ENCODE assay signal across 8 cellular contexts in the genomic region with DNA sequence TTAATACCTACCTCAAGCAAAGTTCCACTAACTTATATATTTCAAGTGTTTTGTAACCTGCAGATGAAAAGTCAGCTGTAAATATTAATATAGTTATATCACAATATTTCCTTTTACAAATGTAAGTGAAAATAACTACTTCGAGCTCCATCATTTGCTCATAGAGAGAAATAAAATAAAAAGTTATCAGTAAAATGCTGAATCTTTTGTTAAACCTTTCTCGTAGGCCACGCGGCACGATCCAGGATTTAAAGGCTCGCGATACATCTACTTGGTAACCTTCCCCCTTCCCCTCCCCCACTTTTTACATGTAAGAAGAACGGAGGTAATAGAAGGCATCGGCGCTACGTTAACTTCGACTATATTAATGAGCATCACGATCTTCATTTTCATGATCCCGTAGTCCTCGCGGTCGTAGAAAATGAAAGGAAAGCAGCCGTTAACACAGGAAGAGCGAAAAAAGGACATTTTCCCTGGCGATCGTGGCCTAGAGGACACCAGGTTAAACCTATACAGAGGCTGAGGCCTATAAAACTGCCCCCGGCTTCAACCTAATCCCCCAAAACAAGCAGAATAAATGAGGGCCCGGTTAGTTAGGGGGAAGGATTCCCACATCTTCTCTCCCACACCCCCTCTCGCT. TPM values are rescaled to one million over a fixed set of nuclear protein-coding genes. Genes with fewer than 3 reads are reported as not detected.
DNase-seq lines count a peak whose midpoint lies in the region; ATAC-seq and TF ChIP-seq lines count a peak whose summit lies in the region.

No MANE protein-coding gene starts in this region.

- DNase-seq in NCI-H748 treated with DMSO at 0.1 percent for 48 hours (lab: John Stamatoyannopoulos, UW) (peak; percentile 33), amniotic epithelial cell (ENCODE audit: low read depth) (peak; percentile 75)

- H2AFZ ChIP-seq in ACC112 (ENCODE audit: low read length, unreplicated experiment): no peak overlapping the region

- peak overlapping the region; percentile 93 for H3K4me3 ChIP-seq in ACC112 (ENCODE audit: low read depth, low read length)
- peak overlapping the region; percentile 75 for H3K4me3 ChIP-seq in GM12875 (ENCODE audit: low read depth, low read length)
- H3K4me3 ChIP-seq in iPS-11a (ENCODE audit: low read depth, low read length): peak overlapping the region; percentile 99
- H3K4me3 ChIP-seq in skeletal muscle tissue (ENCODE audit: low read length in 3 of 3): peak overlapping the region; percentile 92 to 98 (median 93)

- ATAC-seq in GM21619 (IDR thresholded peaks at IDR 0.05; ENCODE audit: unreplicated experiment) (no peak), HG03378 (IDR thresholded peaks at IDR 0.05; ENCODE audit: unreplicated experiment) (no peak)

- no peaks in the 10 kb centered on the region for H3K27me3 ChIP-seq in ACC112 (ENCODE audit: insufficient read depth, low read length)
- no peaks in the 10 kb centered on the region for H3K27me3 ChIP-seq in skeletal muscle tissue (ENCODE audit: control insufficient read depth in 3 of 3, insufficient read depth in 3 of 3, low read length in 3 of 3)

- H3K27ac ChIP-seq in ACC112 (ENCODE audit: low read depth, low read length) (peak overlapping the region; percentile 77), skeletal muscle tissue (ENCODE audit: low read depth, low read length) (peak overlapping the region; percentile 99)

- no peak for TF ChIP-seq CTCF in GM12875 (IDR thresholded peaks at IDR 0.05; ENCODE audit: borderline replicate concordance, insufficient read depth, low read depth, low read length)

- peak overlapping the region; percentile 99 to 100 (median 100) for H3K9ac ChIP-seq in skeletal muscle tissue (ENCODE audit: low read depth in 1 of 3, low read length in 3 of 3)

- peaks cover 54% of the 10 kb centered on the region for H3K79me2 ChIP-seq in ACC112 (ENCODE audit: control insufficient read depth, insufficient read depth, low read length, unreplicated experiment)

- no peaks in the 10 kb centered on the region for H3K9me3 ChIP-seq in skeletal muscle tissue (ENCODE audit: control insufficient read depth in 3 of 3, low read length in 3 of 3)

- H3K4me1 ChIP-seq in ACC112 (ENCODE audit: control insufficient read depth, insufficient read depth, low read length, unreplicated experiment) (peaks cover 27% of the 10 kb centered on the region), skeletal muscle tissue (ENCODE audit: control insufficient read depth in 3 of 3, insufficient read depth in 3 of 3, low read length in 3 of 3) (peaks cover 18 to 34% (median 30%) of the 10 kb centered on the region in 3 donors)

- H3K36me3 ChIP-seq in ACC112 (ENCODE audit: insufficient read depth, low read length): peaks cover 33% of the 10 kb centered on the region
- H3K36me3 ChIP-seq in skeletal muscle tissue (ENCODE audit: control insufficient read depth in 3 of 3, insufficient read depth in 3 of 3, low read length in 3 of 3): peaks cover 5 to 16% (median 7%) of the 10 kb centered on the region in 3 donors

RNA-seq across cellular contexts. Expression of gene HNRNPC, which starts 0.5 kb away (rescaled TPM):
- 440 TPM for total RNA-seq in skeletal muscle tissue

RNA-seq across cellular contexts. Expression of gene RPGRIP1, which starts 11.2 kb away (rescaled TPM):
- not detected for total RNA-seq in skeletal muscle tissue
